Comparison of ENCODE assay signal across 28 cellular contexts in genomic region chr5:114744406-114744805, GRCh38.
"Had no signal": no experiment of that assay in that cellular context is flagged by ENCODE, and none has a peak within 500 bp of the region (broad histone marks: within the 10 kb centered on the region; RNA-seq: fewer than 3 reads in every experiment).

No MANE protein-coding gene starts in this region.

- H3K79me2 ChIP-seq: hepatocyte, parathyroid adenoma had no signal

- H3K9me3 ChIP-seq: lower lobe of right lung, neutrophil, psoas muscle, right atrium auricular region, right lobe of liver, uterus had no signal

- H3K27me3 ChIP-seq: hepatocyte, left lung, neural progenitor cell, neutrophil, right atrium auricular region, right lobe of liver, tibial nerve, uterus had no signal

- H3K4me3 Mint-ChIP-seq: naive thymus-derived CD8-positive, alpha-beta T cell; nephron; neural progenitor cell; stimulated activated memory B cell treated with anti-CD40 and anti-IgM and Interleukin-4, amounts not matched to agents 10 μg/mL and 1 μg/mL and 100 μg/mL, for 72 hours; stimulated activated naive CD8-positive, alpha-beta T cell treated with anti-CD3 and anti-CD28 coated beads, Interleukin-15, amount 100 ng/mL, for 72 hours; type B pancreatic cell had no signal

- H3K27ac Mint-ChIP-seq: naive thymus-derived CD8-positive, alpha-beta T cell; nephron; neural progenitor cell; stimulated activated memory B cell treated with anti-CD40 and anti-IgM and Interleukin-4, amounts not matched to agents 10 μg/mL and 1 μg/mL and 100 μg/mL, for 72 hours; stimulated activated naive CD8-positive, alpha-beta T cell treated with anti-CD3 and anti-CD28 coated beads, Interleukin-15, amount 100 ng/mL, for 72 hours; type B pancreatic cell had no signal

- H3K4me3 ChIP-seq: hepatocyte, left lung, lower lobe of right lung, neural progenitor cell, psoas muscle, right atrium auricular region, right lobe of liver, smooth muscle cell, tibial nerve, uterus had no signal

- H3K36me3 Mint-ChIP-seq: naive thymus-derived CD8-positive, alpha-beta T cell; neural progenitor cell; stimulated activated memory B cell treated with anti-CD40 and anti-IgM and Interleukin-4, amounts not matched to agents 10 μg/mL and 1 μg/mL and 100 μg/mL, for 72 hours; type B pancreatic cell had no signal

- H3K27me3 Mint-ChIP-seq: stimulated activated naive CD8-positive, alpha-beta T cell treated with anti-CD3 and anti-CD28 coated beads, Interleukin-15, amount 100 ng/mL, for 72 hours; type B pancreatic cell had no signal

- DNase-seq: kidney glomerular epithelial cell; left colon; left lung; lower lobe of right lung; mammary epithelial cell; mesenchymal stem cell; naive thymus-derived CD8-positive, alpha-beta T cell; occipital lobe; psoas muscle; right lobe of liver; stimulated activated CD4-positive, alpha-beta T cell treated with anti-CD3 and anti-CD28 coated beads, Interleukin-1b, Interleukin-23, amount 100 ng/mL, for 48 hours; stimulated activated CD4-positive, alpha-beta T cell treated with anti-CD3 and anti-CD28 coated beads, Interleukin-2, amount 100 ng/mL, for 48 hours; stimulated activated CD4-positive, alpha-beta T cell treated with anti-CD3 and anti-CD28 coated beads, Interleukin-4, amount 100 ng/mL, for 4 hours; stimulated activated CD8-positive, alpha-beta memory T cell treated with anti-CD3 and anti-CD28 coated beads, Interleukin-4, amount 100 ng/mL, for 48 hours; stimulated activated naive CD4-positive, alpha-beta T cell treated with Interleukin-2 at 50 U/mL for 16 hours; stimulated activated naive CD8-positive, alpha-beta T cell treated with anti-CD3 and anti-CD28 coated beads, Interleukin-15, amount 100 ng/mL, for 72 hours; substantia nigra; uterus had no signal

- H3K4me1 Mint-ChIP-seq: naive thymus-derived CD8-positive, alpha-beta T cell; nephron; neural progenitor cell; stimulated activated memory B cell treated with anti-CD40 and anti-IgM and Interleukin-4, amounts not matched to agents 10 μg/mL and 1 μg/mL and 100 μg/mL, for 72 hours; stimulated activated naive CD8-positive, alpha-beta T cell treated with anti-CD3 and anti-CD28 coated beads, Interleukin-15, amount 100 ng/mL, for 72 hours had no signal

- H3K9ac ChIP-seq: neural progenitor cell, parathyroid adenoma had no signal

- H2AFZ ChIP-seq: hepatocyte, neural progenitor cell, parathyroid adenoma had no signal

- H3K4me2 ChIP-seq: hepatocyte, neural progenitor cell, smooth muscle cell had no signal

- H3K4me1 ChIP-seq: left lung, lower lobe of right lung, neural progenitor cell, parathyroid adenoma, psoas muscle, right atrium auricular region, right lobe of liver, tibial nerve, uterus had no signal

- H3K9me3 Mint-ChIP-seq: neural progenitor cell, type B pancreatic cell had no signal

- H3K36me3 ChIP-seq: left lung, lower lobe of right lung, neural progenitor cell, neutrophil, right atrium auricular region, right lobe of liver, tibial nerve, uterus had no signal

- H3K27ac ChIP-seq: hepatocyte, left lung, lower lobe of right lung, neural progenitor cell, neutrophil, parathyroid adenoma, psoas muscle, right atrium auricular region, right lobe of liver, tibial nerve, uterus had no signal
